Comparison of ENCODE assay signal across 1 cellular context in the genomic region with DNA sequence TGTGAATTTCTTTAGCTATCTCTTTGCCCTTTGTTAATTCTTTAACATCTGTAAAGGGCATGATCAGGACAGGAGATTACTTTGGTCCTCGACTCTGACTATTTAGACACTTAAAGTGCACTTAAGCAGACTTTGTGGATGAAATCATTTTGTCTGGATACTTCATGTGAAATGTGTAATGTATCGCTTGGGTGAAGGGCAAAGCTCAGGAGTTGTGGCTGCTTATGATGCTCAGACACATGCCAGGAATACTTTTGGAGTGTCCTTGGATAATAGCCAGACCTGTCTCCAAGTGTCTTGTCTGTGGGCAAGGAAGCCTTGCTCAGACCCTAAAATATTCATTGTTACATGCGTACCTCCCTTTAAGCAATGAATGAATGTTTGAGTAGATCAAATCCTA.
TF ChIP-seq lines count a peak whose summit lies in the region.

No MANE protein-coding gene starts in this region.

TF ChIP-seq in IMR-90, 13 proteins besides CTCF, POLR2A, EP300 and RAD21:
- TF ChIP-seq RCOR1 (IDR thresholded peaks at IDR 0.05; ENCODE audit: insufficient replicate concordance, low read length) (peak; percentile 40), FOS (IDR thresholded peaks at IDR 0.05; ENCODE audit: low read depth, low read length) (no peak)
- TF ChIP-seq, protein P1, sequence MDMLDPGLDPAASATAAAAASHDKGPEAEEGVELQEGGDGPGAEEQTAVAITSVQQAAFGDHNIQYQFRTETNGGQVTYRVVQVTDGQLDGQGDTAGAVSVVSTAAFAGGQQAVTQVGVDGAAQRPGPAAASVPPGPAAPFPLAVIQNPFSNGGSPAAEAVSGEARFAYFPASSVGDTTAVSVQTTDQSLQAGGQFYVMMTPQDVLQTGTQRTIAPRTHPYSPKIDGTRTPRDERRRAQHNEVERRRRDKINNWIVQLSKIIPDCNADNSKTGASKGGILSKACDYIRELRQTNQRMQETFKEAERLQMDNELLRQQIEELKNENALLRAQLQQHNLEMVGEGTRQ (IDR thresholded peaks at IDR 0.05; ENCODE audit: low read depth, low read length), result no peak
